Comparison of ENCODE assay signal across 9 cellular contexts in genomic region chr10:17805921-17806577, GRCh38. TPM values are rescaled to one million over a fixed set of nuclear protein-coding genes. Genes with fewer than 3 reads are reported as not detected.
DNase-seq lines count a peak whose midpoint lies in the region; ATAC-seq lines count a peak whose summit lies in the region.
"Had no signal": no experiment of that assay in that cellular context is flagged by ENCODE, and none has a peak within 500 bp of the region (broad histone marks: within the 10 kb centered on the region; RNA-seq: fewer than 3 reads in every experiment).

No MANE protein-coding gene starts in this region.

- no peak for DNase-seq in activated T-cell treated with anti-CD3 and anti-CD28 coated beads, Interleukin-2, amount 50 U/mL, for 4 hours
- DNase-seq in activated T-cell treated with anti-CD3 and anti-CD28 coated beads, Interleukin-2, amount 50 U/mL, for 1 hour = no peak
- peak; percentile 17 to 40 for DNase-seq in activated T-cell treated with anti-CD3 and anti-CD28 coated beads, Interleukin-2, amount 50 U/mL, for 72 hours
- DNase-seq in stimulated activated CD8-positive, alpha-beta memory T cell treated with anti-CD3 and anti-CD28 coated beads, Interleukin-2, amount 100 ng/mL, for 48 hours (ENCODE audit: low read depth in 2 of 2) = peak; percentile 6 to 12
- DNase-seq in NCI-H2227 treated with DMSO at 0.1 percent for 48 hours (lab: John Stamatoyannopoulos, UW) (no peak), activated gamma-delta T cell treated with Interleukin-2 at 50 U/mL for 16 hours (no peak)
- DNase-seq in activated T-helper 2 cell treated with anti-CD3 and anti-CD28 coated beads, Interferon-gamma antibody, Interleukin-2, Interleukin-4, amounts not matched to agents 10 μg/mL and 5 μg/mL and 100 μg/mL, durations not matched to agents 14 hours and 24 hours and 36 hours (ENCODE audit: low spot score) = no peak

- no peak overlapping the region for H3K27ac Mint-ChIP-seq in activated T-cell treated with anti-CD3 and anti-CD28 coated beads, Interleukin-2, amount 50 U/mL, for 72 hours
- no peak overlapping the region for H3K27ac Mint-ChIP-seq in activated T-helper 2 cell treated with anti-CD3 and anti-CD28 coated beads, Interferon-gamma antibody, Interleukin-2, Interleukin-4, amounts not matched to agents 10 μg/mL and 5 μg/mL and 100 μg/mL, durations not matched to agents 14 hours and 24 hours and 36 hours

- intact Hi-C loops in activated T-helper 2 cell treated with anti-CD3 and anti-CD28 coated beads, Interferon-gamma antibody, Interleukin-2, Interleukin-4, amounts not matched to agents 10 μg/mL and 5 μg/mL and 100 μg/mL, durations not matched to agents 14 hours and 24 hours and 36 hours (cut with micrococcal nuclease) = no loop called here

- H3K9me3 Mint-ChIP-seq in activated T-cell treated with anti-CD3 and anti-CD28 coated beads, Interleukin-2, amount 50 U/mL, for 4 hours = no peaks in the 10 kb centered on the region
- H3K9me3 Mint-ChIP-seq in activated T-cell treated with anti-CD3 and anti-CD28 coated beads, Interleukin-2, amount 50 U/mL, for 72 hours = no peaks in the 10 kb centered on the region
- H3K9me3 Mint-ChIP-seq in activated T-helper 2 cell treated with anti-CD3 and anti-CD28 coated beads, Interferon-gamma antibody, Interleukin-2, Interleukin-4, amounts not matched to agents 10 μg/mL and 5 μg/mL and 100 μg/mL, durations not matched to agents 14 hours and 24 hours and 36 hours = no peaks in the 10 kb centered on the region

- no peak overlapping the region for H3K4me3 Mint-ChIP-seq in activated T-cell treated with anti-CD3 and anti-CD28 coated beads, Interleukin-2, amount 50 U/mL, for 4 hours
- H3K4me3 Mint-ChIP-seq in activated T-cell treated with anti-CD3 and anti-CD28 coated beads, Interleukin-2, amount 50 U/mL, for 72 hours = no peak overlapping the region
- H3K4me3 Mint-ChIP-seq in activated T-helper 2 cell treated with anti-CD3 and anti-CD28 coated beads, Interferon-gamma antibody, Interleukin-2, Interleukin-4, amounts not matched to agents 10 μg/mL and 5 μg/mL and 100 μg/mL, durations not matched to agents 14 hours and 24 hours and 36 hours (ENCODE audit: low read depth) = no peak overlapping the region

- H3K4me1 Mint-ChIP-seq in activated T-cell treated with anti-CD3 and anti-CD28 coated beads, Interleukin-2, amount 50 U/mL, for 4 hours (ENCODE audit: low read depth) = peaks cover 3% of the 10 kb centered on the region
- H3K4me1 Mint-ChIP-seq in activated T-cell treated with anti-CD3 and anti-CD28 coated beads, Interleukin-2, amount 50 U/mL, for 72 hours (ENCODE audit: low read depth) = peaks cover 21% of the 10 kb centered on the region
- peaks cover 7% of the 10 kb centered on the region for H3K4me1 Mint-ChIP-seq in activated T-helper 2 cell treated with anti-CD3 and anti-CD28 coated beads, Interferon-gamma antibody, Interleukin-2, Interleukin-4, amounts not matched to agents 10 μg/mL and 5 μg/mL and 100 μg/mL, durations not matched to agents 14 hours and 24 hours and 36 hours (ENCODE audit: low read depth)

- peak; percentile 53 to 69 for ATAC-seq in activated T-cell treated with anti-CD3 and anti-CD28 coated beads, Interleukin-2, amount 50 U/mL, for 4 hours
- ATAC-seq in HG02884 (IDR thresholded peaks at IDR 0.05; ENCODE audit: unreplicated experiment) = peak; percentile 80
- ATAC-seq in activated T-cell treated with anti-CD3 and anti-CD28 coated beads, Interleukin-2, amount 50 U/mL, for 72 hours (replicated peaks in 1 of 2) = peak; percentile 69 to 92

- H3K27me3 Mint-ChIP-seq in activated T-cell treated with anti-CD3 and anti-CD28 coated beads, Interleukin-2, amount 50 U/mL, for 4 hours (ENCODE audit: low read depth) = peaks cover 15% of the 10 kb centered on the region
- peaks cover 16% of the 10 kb centered on the region for H3K27me3 Mint-ChIP-seq in activated T-cell treated with anti-CD3 and anti-CD28 coated beads, Interleukin-2, amount 50 U/mL, for 72 hours (ENCODE audit: low read depth)
- H3K27me3 Mint-ChIP-seq in activated T-helper 2 cell treated with anti-CD3 and anti-CD28 coated beads, Interferon-gamma antibody, Interleukin-2, Interleukin-4, amounts not matched to agents 10 μg/mL and 5 μg/mL and 100 μg/mL, durations not matched to agents 14 hours and 24 hours and 36 hours (ENCODE audit: low read depth) = peaks cover 7% of the 10 kb centered on the region

- no peaks in the 10 kb centered on the region for H3K36me3 Mint-ChIP-seq in activated T-cell treated with anti-CD3 and anti-CD28 coated beads, Interleukin-2, amount 50 U/mL, for 4 hours (ENCODE audit: insufficient read depth)
- H3K36me3 Mint-ChIP-seq in activated T-cell treated with anti-CD3 and anti-CD28 coated beads, Interleukin-2, amount 50 U/mL, for 72 hours (ENCODE audit: insufficient read depth in 2 of 2) = no peaks in the 10 kb centered on the region
- no peaks in the 10 kb centered on the region for H3K36me3 Mint-ChIP-seq in activated T-helper 2 cell treated with anti-CD3 and anti-CD28 coated beads, Interferon-gamma antibody, Interleukin-2, Interleukin-4, amounts not matched to agents 10 μg/mL and 5 μg/mL and 100 μg/mL, durations not matched to agents 14 hours and 24 hours and 36 hours (ENCODE audit: low read depth)

RNA-seq across cellular contexts. Expression of gene MRC1, which starts 3.1 kb away (rescaled TPM):
- total RNA-seq in activated T-cell treated with anti-CD3 and anti-CD28 coated beads, Interleukin-2, amount 50 U/mL, for 4 hours = under 1 TPM; 0.14 to 0.23 (median 0.16) TPM
- total RNA-seq in activated T-cell treated with anti-CD3 and anti-CD28 coated beads, Interleukin-2, amount 50 U/mL, for 72 hours = under 1 TPM; 0.05 to 0.14 TPM
- total RNA-seq in activated T-helper 2 cell treated with anti-CD3 and anti-CD28 coated beads, Interferon-gamma antibody, Interleukin-2, Interleukin-4, amounts not matched to agents 10 μg/mL and 5 μg/mL and 100 μg/mL, durations not matched to agents 14 hours and 24 hours and 36 hours = not detected in 2 replicates
- total RNA-seq: SJSA1 had no signal

RNA-seq across cellular contexts. Expression of gene TMEM236, which starts 54.0 kb away (rescaled TPM):
- under 1 TPM; 0.03 to 0.11 (median 0.05) TPM for total RNA-seq in activated T-cell treated with anti-CD3 and anti-CD28 coated beads, Interleukin-2, amount 50 U/mL, for 4 hours
- total RNA-seq in activated T-cell treated with anti-CD3 and anti-CD28 coated beads, Interleukin-2, amount 50 U/mL, for 72 hours = under 1 TPM; 0.58 to 0.65 TPM
- total RNA-seq in activated T-helper 2 cell treated with anti-CD3 and anti-CD28 coated beads, Interferon-gamma antibody, Interleukin-2, Interleukin-4, amounts not matched to agents 10 μg/mL and 5 μg/mL and 100 μg/mL, durations not matched to agents 14 hours and 24 hours and 36 hours = 0.07 TPM in 1 of 2 replicates, not detected in the other

Comparison
In these comparisons a context has a peak if more than half of its experiments do, and no peak if none do; other contexts are left out.
1. DNase-seq: peak in activated T-cell treated with anti-CD3 and anti-CD28 coated beads, Interleukin-2, amount 50 U/mL, for 72 hours (2 of 2) and stimulated activated CD8-positive, alpha-beta memory T cell treated with anti-CD3 and anti-CD28 coated beads, Interleukin-2, amount 100 ng/mL, for 48 hours (2 of 2); none in activated T-cell treated with anti-CD3 and anti-CD28 coated beads, Interleukin-2, amount 50 U/mL, for 4 hours (single experiment), activated T-cell treated with anti-CD3 and anti-CD28 coated beads, Interleukin-2, amount 50 U/mL, for 1 hour (single experiment), NCI-H2227 treated with DMSO at 0.1 percent for 48 hours (single experiment), activated gamma-delta T cell treated with Interleukin-2 at 50 U/mL for 16 hours (single experiment) and activated T-helper 2 cell treated with anti-CD3 and anti-CD28 coated beads, Interferon-gamma antibody, Interleukin-2, Interleukin-4, amounts not matched to agents 10 μg/mL and 5 μg/mL and 100 μg/mL, durations not matched to agents 14 hours and 24 hours and 36 hours (single experiment).
2. Peak in every context shown above with its lines, with median percentiles within 50 percentile points of each other: ATAC-seq.